In genomic region chr6:42567247-42567646, GRCh38 we compare ENCODE assay signal across 8 cellular contexts. TPM values are rescaled to one million over a fixed set of nuclear protein-coding genes. Genes with fewer than 3 reads are reported as not detected.
A peak's percentile ranks its signal among the peaks of the same experiment; 100 is the strongest.
DNase-seq lines count a peak whose midpoint lies in the region; ATAC-seq and TF ChIP-seq lines count a peak whose summit lies in the region.
"Not testable (repeated sequence)": the region's sequence is repeated elsewhere in the genome, so short reads cannot be mapped to it uniquely, and the experiment has no call there.

No MANE protein-coding gene starts in this region.

- peak overlapping the region; percentile 18; the same call in 1 of the 2 replicates for H3K27ac Mint-ChIP-seq in HFFc6
- peak overlapping the region; percentile 32 for H3K27ac Mint-ChIP-seq in activated CD4-positive, alpha-beta memory T cell treated with anti-CD3 and anti-CD28 coated beads, Interleukin-2, amount 10 ng/mL, durations not matched to agents 7 days and 5 days
- H3K27ac Mint-ChIP-seq in activated naive CD4-positive, alpha-beta T cell treated with anti-CD3 and anti-CD28 coated beads, Interleukin-2, amount 50 U/mL, for 24 hours: peak overlapping the region; percentile 55
- peak overlapping the region; percentile 67 for H3K27ac Mint-ChIP-seq in central memory CD8-positive, alpha-beta T cell (ENCODE audit: low read depth)
- peak overlapping the region; percentile 23 for H3K27ac Mint-ChIP-seq in osteocyte (ENCODE audit: unreplicated experiment)

- H3K9me3 Mint-ChIP-seq in HFFc6; activated CD4-positive, alpha-beta memory T cell treated with anti-CD3 and anti-CD28 coated beads, Interleukin-2, amount 10 ng/mL, durations not matched to agents 7 days and 5 days; activated naive CD4-positive, alpha-beta T cell treated with anti-CD3 and anti-CD28 coated beads, Interleukin-2, amount 50 U/mL, for 24 hours; central memory CD8-positive, alpha-beta T cell; osteocyte (ENCODE audit: unreplicated experiment): not testable (repeated sequence)

- not testable (repeated sequence) for H3K4me3 ChIP-seq in SU-DHL-6 (ENCODE audit: insufficient read depth, low read length, poor library complexity, severe bottlenecking); mucosa of stomach (ENCODE audit: low read length)

- H3K27ac ChIP-seq in 22Rv1: peak overlapping the region; percentile 89; the same call in 1 of the 2 replicates
- H3K27ac ChIP-seq in SU-DHL-6 (ENCODE audit: low read depth, low read length): peak overlapping the region; percentile 18; the same call in 1 of the 2 replicates

- peaks cover 25% of the 10 kb centered on the region for H3K36me3 Mint-ChIP-seq in HFFc6 (ENCODE audit: low read depth)
- peaks cover 23% of the 10 kb centered on the region for H3K36me3 Mint-ChIP-seq in activated CD4-positive, alpha-beta memory T cell treated with anti-CD3 and anti-CD28 coated beads, Interleukin-2, amount 10 ng/mL, durations not matched to agents 7 days and 5 days (ENCODE audit: low read depth)
- H3K36me3 Mint-ChIP-seq in activated naive CD4-positive, alpha-beta T cell treated with anti-CD3 and anti-CD28 coated beads, Interleukin-2, amount 50 U/mL, for 24 hours: peaks cover 10% of the 10 kb centered on the region
- H3K36me3 Mint-ChIP-seq in central memory CD8-positive, alpha-beta T cell (ENCODE audit: insufficient read depth): peaks cover 14% of the 10 kb centered on the region
- peaks cover 11% of the 10 kb centered on the region for H3K36me3 Mint-ChIP-seq in osteocyte (ENCODE audit: unreplicated experiment)

- CTCF ChIA-PET in activated CD4-positive, alpha-beta memory T cell treated with anti-CD3 and anti-CD28 coated beads, Interleukin-2, amount 10 ng/mL, durations not matched to agents 7 days and 5 days (lab: Charles Lee): interaction anchor here (1.1 to 8.7 kb wide), 2 partner anchors 20 to 159 kb away, joined by 4 to 83 read pairs; no protein-coding TSS in a partner anchor

- H3K9ac ChIP-seq in SU-DHL-6 (ENCODE audit: low read length): not testable (repeated sequence)
- peak overlapping the region; percentile 23 for H3K9ac ChIP-seq in mucosa of stomach (ENCODE audit: low read length)

- H2AFZ ChIP-seq in SU-DHL-6 (ENCODE audit: low read depth, low read length, severe bottlenecking): not testable (repeated sequence)

- peaks cover 55% of the 10 kb centered on the region for H3K4me1 Mint-ChIP-seq in HFFc6 (ENCODE audit: low read depth)
- H3K4me1 Mint-ChIP-seq in activated CD4-positive, alpha-beta memory T cell treated with anti-CD3 and anti-CD28 coated beads, Interleukin-2, amount 10 ng/mL, durations not matched to agents 7 days and 5 days: peaks cover 54% of the 10 kb centered on the region
- H3K4me1 Mint-ChIP-seq in activated naive CD4-positive, alpha-beta T cell treated with anti-CD3 and anti-CD28 coated beads, Interleukin-2, amount 50 U/mL, for 24 hours: peaks cover 48% of the 10 kb centered on the region
- peaks cover 32% of the 10 kb centered on the region for H3K4me1 Mint-ChIP-seq in central memory CD8-positive, alpha-beta T cell
- peaks cover 47% of the 10 kb centered on the region for H3K4me1 Mint-ChIP-seq in osteocyte (ENCODE audit: unreplicated experiment)

- not testable (repeated sequence) for H3K9me3 ChIP-seq in SU-DHL-6 (ENCODE audit: insufficient read depth, low read length); mucosa of stomach (ENCODE audit: control insufficient read depth, low read length)

- not testable (repeated sequence) for H3K27me3 ChIP-seq in SU-DHL-6 (ENCODE audit: low read length); mucosa of stomach (ENCODE audit: control insufficient read depth, insufficient read depth, low read length)

- H3K4me3 Mint-ChIP-seq in HFFc6; osteocyte (ENCODE audit: unreplicated experiment): not testable (repeated sequence)
- H3K4me3 Mint-ChIP-seq in activated CD4-positive, alpha-beta memory T cell treated with anti-CD3 and anti-CD28 coated beads, Interleukin-2, amount 10 ng/mL, durations not matched to agents 7 days and 5 days: peak overlapping the region; percentile 9
- peak overlapping the region; percentile 99 for H3K4me3 Mint-ChIP-seq in activated naive CD4-positive, alpha-beta T cell treated with anti-CD3 and anti-CD28 coated beads, Interleukin-2, amount 50 U/mL, for 24 hours
- H3K4me3 Mint-ChIP-seq in central memory CD8-positive, alpha-beta T cell: peak overlapping the region; percentile 99

- H4K20me1 ChIP-seq in SU-DHL-6 (ENCODE audit: low read depth, low read length): not testable (repeated sequence)

- POLR2A ChIA-PET in activated CD4-positive, alpha-beta memory T cell treated with anti-CD3 and anti-CD28 coated beads, Interleukin-2, amount 10 ng/mL, durations not matched to agents 7 days and 5 days (lab: Charles Lee): not testable (repeated sequence)

- peaks cover 12% of the 10 kb centered on the region for H3K4me1 ChIP-seq in mucosa of stomach (ENCODE audit: control insufficient read depth, insufficient read depth, low read length)

- H3K79me2 ChIP-seq in SU-DHL-6 (ENCODE audit: insufficient read depth, low read length): peaks cover 80% of the 10 kb centered on the region

- DNase-seq in HFFc6; activated CD4-positive, alpha-beta memory T cell treated with anti-CD3 and anti-CD28 coated beads, Interleukin-2, amount 10 ng/mL, durations not matched to agents 7 days and 5 days; central memory CD8-positive, alpha-beta T cell (ENCODE audit: low spot score in 2 of 2); osteocyte (ENCODE audit: extremely low spot score, unreplicated experiment): not testable (repeated sequence)

- H3K4me2 ChIP-seq in SU-DHL-6 (ENCODE audit: low read depth, low read length, poor library complexity, severe bottlenecking): not testable (repeated sequence)

- not testable (repeated sequence) for ATAC-seq in central memory CD8-positive, alpha-beta T cell (replicated peaks; ENCODE audit: extremely low read depth, poor library complexity, severe bottlenecking)

- peaks cover 31% of the 10 kb centered on the region for H3F3A ChIP-seq in SU-DHL-6 (ENCODE audit: insufficient read depth)

- H3K36me3 ChIP-seq in SU-DHL-6 (ENCODE audit: low read length); mucosa of stomach (ENCODE audit: control insufficient read depth, insufficient read depth, low read length): not testable (repeated sequence)

- TF ChIP-seq CTCF in 22Rv1 (IDR thresholded peaks at IDR 0.05); HFFc6 (IDR thresholded peaks at IDR 0.05); SU-DHL-6 (IDR thresholded peaks at IDR 0.05; ENCODE audit: insufficient read depth, low read length, poor library complexity, severe bottlenecking); osteocyte (IDR thresholded peaks at IDR 0.05): not testable (repeated sequence)

- H3K27me3 Mint-ChIP-seq in HFFc6 (ENCODE audit: insufficient read depth); activated CD4-positive, alpha-beta memory T cell treated with anti-CD3 and anti-CD28 coated beads, Interleukin-2, amount 10 ng/mL, durations not matched to agents 7 days and 5 days; activated naive CD4-positive, alpha-beta T cell treated with anti-CD3 and anti-CD28 coated beads, Interleukin-2, amount 50 U/mL, for 24 hours; central memory CD8-positive, alpha-beta T cell; osteocyte (ENCODE audit: unreplicated experiment): not testable (repeated sequence)

- H3K9me2 ChIP-seq in SU-DHL-6 (replicated peaks; ENCODE audit: insufficient read depth, low read length): not testable (repeated sequence)

RNA-seq across cellular contexts. Expression of gene UBR2, which starts 3.4 kb away (rescaled TPM):
- total RNA-seq in HFFc6 (2021; fragmentation: NEBNext Ultra II Directional; extraction: Animal tissue kit (Norgen Biotek cat#: 25700)): 10 to 100 TPM; 18.0 to 20.5 (median 19.9) TPM
- total RNA-seq in activated CD4-positive, alpha-beta memory T cell treated with anti-CD3 and anti-CD28 coated beads, Interleukin-2, amount 10 ng/mL, durations not matched to agents 7 days and 5 days: 10 to 100 TPM; 34.0 to 36.2 TPM
- 29.3 and 32.8 TPM in 2 replicates for total RNA-seq in osteocyte
